Comparison of ENCODE assay signal across 13 cellular contexts in the genomic region with DNA sequence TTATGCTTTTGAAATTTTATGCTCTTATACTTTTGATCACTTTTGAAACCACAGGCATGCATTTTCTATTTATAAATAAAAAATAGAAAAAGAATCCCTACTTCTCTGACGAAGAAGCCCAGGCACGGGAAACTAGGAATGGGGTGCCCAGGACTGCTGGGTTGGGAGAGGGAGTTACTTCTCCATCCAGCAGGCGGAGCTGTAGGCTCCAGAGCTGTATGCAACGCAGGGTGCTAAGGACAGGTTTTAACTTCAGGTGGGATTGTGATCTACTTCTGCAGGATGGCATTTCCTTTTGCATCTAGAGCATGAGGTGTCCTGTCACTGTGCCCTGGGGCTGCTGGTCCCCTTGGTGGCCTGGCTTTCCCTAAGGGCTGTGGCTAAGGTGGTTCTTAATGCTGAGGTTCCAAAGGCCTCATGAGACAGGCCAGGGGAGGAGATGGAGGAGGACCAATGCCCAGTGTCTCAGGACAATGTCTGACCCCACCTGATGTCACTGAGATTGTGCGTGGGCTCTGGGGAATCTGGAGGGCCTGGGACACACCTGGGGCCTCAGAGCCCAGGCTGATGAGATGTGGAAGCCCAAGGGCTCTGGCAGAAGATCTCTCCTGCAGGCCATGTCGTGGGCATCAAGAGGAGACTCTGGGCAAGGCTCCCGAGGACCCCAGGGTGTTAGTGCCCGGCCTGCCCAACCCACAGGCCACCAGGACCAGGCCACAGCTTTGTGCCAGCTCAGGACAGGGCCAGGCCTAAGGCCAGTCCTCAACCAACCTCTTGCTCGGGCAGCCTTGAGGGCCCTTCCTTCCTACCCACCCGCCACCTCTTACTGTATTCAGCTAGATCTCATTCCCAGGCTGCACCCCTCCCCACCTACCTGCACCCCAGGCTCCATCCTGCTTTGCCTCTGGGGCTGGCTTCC. TPM values are rescaled to one million over a fixed set of nuclear protein-coding genes. Genes with fewer than 3 reads are reported as not detected.
DNase-seq lines count a peak whose midpoint lies in the region; ATAC-seq, FAIRE-seq and TF ChIP-seq lines count a peak whose summit lies in the region.
"Had no signal": no experiment of that assay in that cellular context is flagged by ENCODE, and none has a peak within 500 bp of the region (broad histone marks: within the 10 kb centered on the region; RNA-seq: fewer than 3 reads in every experiment).

No MANE protein-coding gene starts in this region.

- H3K4me1 ChIP-seq in HCT116 (ENCODE audit: control insufficient read depth in 1 of 2, insufficient read depth in 2 of 2, low read length in 2 of 2) (peaks cover 0 to 17% of the 10 kb centered on the region in 2 experiments; a peak in 2 of 4 replicates), keratinocyte (ENCODE audit: control insufficient read depth, extremely low read depth, insufficient read depth, low read length) (peaks cover 18% of the 10 kb centered on the region)

- no peak overlapping the region for H3K4me3 ChIP-seq in BJ (ENCODE audit: low read depth, low read length)
- H3K4me3 ChIP-seq in HCT116 (replicated peaks in 1 of 2; ENCODE audit: low read depth in 1 of 2, low read length in 2 of 2) = no peak overlapping the region
- no peak overlapping the region for H3K4me3 ChIP-seq in SU-DHL-6 (ENCODE audit: insufficient read depth, low read length, poor library complexity, severe bottlenecking)
- no peak overlapping the region for H3K4me3 ChIP-seq in keratinocyte (ENCODE audit: control insufficient read depth in 2 of 3, extremely low read depth in 1 of 3, insufficient read depth in 2 of 3, low read depth in 1 of 3, low read length in 3 of 3)

- H3K4me3 Mint-ChIP-seq in activated T-cell treated with anti-CD3 and anti-CD28 coated beads, Interleukin-2, amount 50 U/mL, for 24 hours = no peak overlapping the region
- H3K4me3 Mint-ChIP-seq: naive thymus-derived CD4-positive, alpha-beta T cell had no signal

- RAD21 ChIA-PET in HCT116 (lab: Charles Lee; ENCODE audit: low non-redundant PET in 1 of 2, low total read pairs in 2 of 2, uncharacterized antibody in 2 of 2, unreplicated experiment in 2 of 2) = no interaction called here

- H3K9me3 Mint-ChIP-seq in activated T-cell treated with anti-CD3 and anti-CD28 coated beads, Interleukin-2, amount 50 U/mL, for 24 hours = peaks cover 4% of the 10 kb centered on the region

- H4K20me1 ChIP-seq in HCT116 (ENCODE audit: insufficient read depth) (no peaks in the 10 kb centered on the region), SU-DHL-6 (ENCODE audit: low read depth, low read length) (no peaks in the 10 kb centered on the region), keratinocyte (ENCODE audit: control insufficient read depth, extremely low read depth, insufficient read depth, low read length) (no peaks in the 10 kb centered on the region)

- no peak overlapping the region for H3K4me2 ChIP-seq in HCT116 (ENCODE audit: low read length)
- H3K4me2 ChIP-seq in SU-DHL-6 (ENCODE audit: low read depth, low read length, poor library complexity, severe bottlenecking) = no peak overlapping the region
- H3K4me2 ChIP-seq in keratinocyte (ENCODE audit: control insufficient read depth, extremely low read depth, insufficient read depth, low read depth, low read length) = no peak overlapping the region

- ATAC-seq in HCT116 = peak; percentile 94
- ATAC-seq: naive thymus-derived CD4-positive, alpha-beta T cell had no signal

- no peaks in the 10 kb centered on the region for H3K79me2 ChIP-seq in HCT116 (ENCODE audit: insufficient read depth, low read length)
- no peaks in the 10 kb centered on the region for H3K79me2 ChIP-seq in SU-DHL-6 (ENCODE audit: insufficient read depth, low read length)
- no peaks in the 10 kb centered on the region for H3K79me2 ChIP-seq in keratinocyte (ENCODE audit: control insufficient read depth, insufficient read depth, low read length)

- H3K27ac ChIP-seq in HCT116 (ENCODE audit: low read depth, low read length) (no peak overlapping the region; the same call in 1 of the 2 replicates), SU-DHL-6 (ENCODE audit: low read depth, low read length) (no peak overlapping the region), keratinocyte (ENCODE audit: control insufficient read depth, insufficient read depth, low read length) (no peak overlapping the region)

- peaks cover 12% of the 10 kb centered on the region for H3K27me3 Mint-ChIP-seq in activated T-cell treated with anti-CD3 and anti-CD28 coated beads, Interleukin-2, amount 50 U/mL, for 24 hours

- CTCF ChIA-PET in BJ (lab: Yijun Ruan, JAX) = interaction anchor here (0.9 to 1.5 kb wide), 4 partner anchors 9 to 18 kb away, joined by 3 to 4 read pairs (median 4); no protein-coding TSS in a partner anchor
- CTCF ChIA-PET in HCT116 (lab: Charles Lee) = interaction anchor here (0.7 to 1.5 kb wide), 2 partner anchors 30 to 1308 kb away, joined by 3 read pairs; no protein-coding TSS in a partner anchor

- BruUV-seq in HCT116 (replicated peaks; lab: Mats Ljungman, UMichigan) = no TSS peak

- H2AFZ ChIP-seq in HCT116 (ENCODE audit: low read depth, low read length, poor library complexity, severe bottlenecking) = peak overlapping the region; percentile 29
- no peak overlapping the region for H2AFZ ChIP-seq in SU-DHL-6 (ENCODE audit: low read depth, low read length, severe bottlenecking)
- no peak overlapping the region for H2AFZ ChIP-seq in keratinocyte (ENCODE audit: control insufficient read depth, low read length)

- H3K9me1 ChIP-seq in keratinocyte (ENCODE audit: control insufficient read depth, extremely low read depth, insufficient read depth, low read length) = no peaks in the 10 kb centered on the region

- no peaks in the 10 kb centered on the region for H3K9me2 ChIP-seq in HCT116 (ENCODE audit: insufficient read depth)
- H3K9me2 ChIP-seq in SU-DHL-6 (replicated peaks; ENCODE audit: insufficient read depth, low read length) = no peaks in the 10 kb centered on the region

- POLR2A ChIA-PET in BJ (lab: Charles Lee) (no interaction called here), HCT116 (lab: Charles Lee) (no interaction called here)

- H3K36me3 Mint-ChIP-seq in activated T-cell treated with anti-CD3 and anti-CD28 coated beads, Interleukin-2, amount 50 U/mL, for 24 hours (ENCODE audit: low read depth) = no peaks in the 10 kb centered on the region
- H3K36me3 Mint-ChIP-seq: naive thymus-derived CD4-positive, alpha-beta T cell had no signal

- H3K27ac Mint-ChIP-seq in activated T-cell treated with anti-CD3 and anti-CD28 coated beads, Interleukin-2, amount 50 U/mL, for 24 hours = no peak overlapping the region
- H3K27ac Mint-ChIP-seq: naive thymus-derived CD4-positive, alpha-beta T cell had no signal

- DNase-seq in BJ (ENCODE audit: low read depth) (no peak), HCT116 (ENCODE audit: low read depth, low spot score) (no peak), keratinocyte (ENCODE audit: low read depth, low spot score) (no peak), NK-92 (lab: John Stamatoyannopoulos, UW; ENCODE audit: unreplicated experiment) (no peak), inferior parietal cortex (ENCODE audit: extremely low spot score) (no peak), amniotic stem cell (lab: John Stamatoyannopoulos, UW) (no peak)
- no peak for DNase-seq in activated T-cell treated with anti-CD3 and anti-CD28 coated beads, Interleukin-2, amount 50 U/mL, for 24 hours
- DNase-seq: effector memory CD4-positive, alpha-beta T cell; naive thymus-derived CD4-positive, alpha-beta T cell; NCI-H2227 treated with DMSO at 0.1 percent for 48 hours had no signal

- H3K9ac ChIP-seq in HCT116 (ENCODE audit: low read length) (no peak overlapping the region), SU-DHL-6 (ENCODE audit: low read length) (no peak overlapping the region), keratinocyte (ENCODE audit: control insufficient read depth, extremely low read depth, insufficient read depth, low read length) (no peak overlapping the region)

- TF ChIP-seq RAD21 in HCT116 (IDR thresholded peaks at IDR 0.05; ENCODE audit: low read depth) = peak; percentile 40

- dilution Hi-C loops in keratinocyte (cut with MboI; ENCODE audit: extremely low pct_ligation_motif_present, low sequenced_read_pairs) = no loop called here

- peak; percentile 58 for TF ChIP-seq CTCF in BJ (IDR thresholded peaks at IDR 0.05; ENCODE audit: insufficient read depth, low read depth, low read length)
- peak; percentile 23 to 85 (median 62); a peak in 4 of 6 replicates for TF ChIP-seq CTCF in HCT116 (IDR thresholded peaks at IDR 0.05 in 2 of 3, conservative IDR thresholded peaks at IDR 0.05 in 1 of 3; ENCODE audit: borderline replicate concordance in 1 of 3, insufficient read depth in 1 of 3, low read depth in 2 of 3, low read length in 2 of 3)
- TF ChIP-seq CTCF in SU-DHL-6 (IDR thresholded peaks at IDR 0.05; ENCODE audit: insufficient read depth, low read length, poor library complexity, severe bottlenecking) = peak; percentile 82
- peak; percentile 52 to 77 (median 65) for TF ChIP-seq CTCF in keratinocyte (optimal IDR thresholded peaks at IDR 0.05 in 1 of 3, IDR thresholded peaks at IDR 0.05 in 1 of 3, conservative IDR thresholded peaks at IDR 0.05 in 1 of 3; ENCODE audit: extremely low read depth in 1 of 3, insufficient read depth in 2 of 3, low read length in 3 of 3)

- H3K4me1 Mint-ChIP-seq in activated T-cell treated with anti-CD3 and anti-CD28 coated beads, Interleukin-2, amount 50 U/mL, for 24 hours (ENCODE audit: low read depth) = no peaks in the 10 kb centered on the region

- H3K36me3 ChIP-seq in BJ (ENCODE audit: control insufficient read depth, insufficient read depth, low read length) (no peaks in the 10 kb centered on the region), HCT116 (ENCODE audit: control insufficient read depth in 1 of 2, insufficient read depth in 2 of 2, low read length in 2 of 2) (no peaks in the 10 kb centered on the region), SU-DHL-6 (ENCODE audit: low read length) (no peaks in the 10 kb centered on the region), keratinocyte (ENCODE audit: control insufficient read depth in 2 of 2, extremely low read depth in 1 of 2, insufficient read depth in 2 of 2, low read length in 2 of 2) (no peaks in the 10 kb centered on the region)

- TF ChIP-seq POLR2A in HCT116 (IDR thresholded peaks at IDR 0.05; ENCODE audit: borderline replicate concordance, extremely low read depth, insufficient read depth, insufficient read length) = no peak

- intact Hi-C loops in HCT116 (cut with micrococcal nuclease) = loop anchor here (5.0 kb wide), 1 partner anchor 1310 kb away; no protein-coding TSS in a partner anchor

- H3K27me3 ChIP-seq in BJ (ENCODE audit: control insufficient read depth, insufficient read depth, low read length) (no peaks in the 10 kb centered on the region), HCT116 (ENCODE audit: insufficient read depth, low read length) (no peaks in the 10 kb centered on the region), SU-DHL-6 (ENCODE audit: low read length) (no peaks in the 10 kb centered on the region), keratinocyte (ENCODE audit: control insufficient read depth, extremely low read depth, insufficient read depth, low read length) (no peaks in the 10 kb centered on the region)

- no peaks in the 10 kb centered on the region for H3F3A ChIP-seq in SU-DHL-6 (ENCODE audit: insufficient read depth)

- H3K9me3 ChIP-seq in HCT116 (ENCODE audit: control insufficient read depth in 1 of 2, insufficient read depth in 1 of 2, low read depth in 1 of 2, low read length in 2 of 2) = no peaks in the 10 kb centered on the region
- no peaks in the 10 kb centered on the region for H3K9me3 ChIP-seq in SU-DHL-6 (ENCODE audit: insufficient read depth, low read length)
- H3K9me3 ChIP-seq in keratinocyte (ENCODE audit: control insufficient read depth, low read depth, low read length) = no peaks in the 10 kb centered on the region

- FAIRE-seq in keratinocyte (lab: Jason Lieb, UNC) = no peak
- FAIRE-seq: GM12892 had no signal

RNA-seq across cellular contexts. Expression of gene CCDC201, which starts 0.5 kb away (rescaled TPM):
- polyA plus RNA-seq in BJ (2011; rRNA removed) (not detected in 2 replicates), keratinocyte (not detected in 3 replicates)
- not detected in 2 replicates for polyA minus RNA-seq in BJ (2011; rRNA and poly(A)+ RNA removed)
- not detected for total RNA-seq in HCT116 (2021; ENCODE audit: unreplicated experiment)
- polyA plus RNA-seq in HCT116 (2012) = 0.01 TPM in 1 of 2 replicates, not detected in the other
- not detected for polyA plus RNA-seq in keratinocyte (2011; ENCODE audit: low read depth)
- polyA plus RNA-seq in keratinocyte (2011; cell fraction: cytosol; rRNA removed) = not detected in 2 replicates
- polyA plus RNA-seq in keratinocyte (2011; cell fraction: nucleus; rRNA removed) = 0.03 TPM in 1 of 2 replicates, not detected in the other
- not detected in 2 replicates for polyA plus RNA-seq in keratinocyte (2012; ENCODE audit: low replicate concordance)
- not detected in 3 replicates for polyA minus RNA-seq in keratinocyte
- polyA minus RNA-seq in keratinocyte (2011; cell fraction: cytosol; rRNA and poly(A)+ RNA removed) = not detected
- polyA minus RNA-seq in keratinocyte (2011; cell fraction: nucleus; rRNA and poly(A)+ RNA removed) = not detected in 2 replicates
- total RNA-seq: activated CD8-positive, alpha-beta memory T cell treated with anti-CD3 and anti-CD28 coated beads for 36 hours; naive thymus-derived CD4-positive, alpha-beta T cell had no signal
- polyA plus RNA-seq: naive thymus-derived CD4-positive, alpha-beta T cell had no signal

RNA-seq across cellular contexts. Expression of gene IGFBP1, which starts 15.9 kb away (rescaled TPM):
- polyA plus RNA-seq in BJ (2011; rRNA removed) (not detected in 2 replicates), keratinocyte (not detected in 3 replicates)
- not detected in 2 replicates for polyA minus RNA-seq in BJ (2011; rRNA and poly(A)+ RNA removed)
- total RNA-seq in HCT116 (2021; ENCODE audit: unreplicated experiment) = 0.20 TPM
- not detected in 2 replicates for polyA plus RNA-seq in HCT116 (2012)
- not detected for polyA plus RNA-seq in keratinocyte (2011; ENCODE audit: low read depth)
- not detected in 2 replicates for polyA plus RNA-seq in keratinocyte (2011; cell fraction: cytosol; rRNA removed)
- polyA plus RNA-seq in keratinocyte (2011; cell fraction: nucleus; rRNA removed) = not detected in 2 replicates
- 0.13 TPM in 1 of 2 replicates, not detected in the other for polyA plus RNA-seq in keratinocyte (2012; ENCODE audit: low replicate concordance)
- polyA minus RNA-seq in keratinocyte = not detected in 3 replicates
- polyA minus RNA-seq in keratinocyte (2011; cell fraction: cytosol; rRNA and poly(A)+ RNA removed) = not detected
- polyA minus RNA-seq in keratinocyte (2011; cell fraction: nucleus; rRNA and poly(A)+ RNA removed) = not detected in 2 replicates
- total RNA-seq: activated CD8-positive, alpha-beta memory T cell treated with anti-CD3 and anti-CD28 coated beads for 36 hours; naive thymus-derived CD4-positive, alpha-beta T cell had no signal
- polyA plus RNA-seq: naive thymus-derived CD4-positive, alpha-beta T cell had no signal

RNA-seq across cellular contexts. Expression of gene IGFBP3, which starts 48.7 kb away (rescaled TPM):
- polyA plus RNA-seq in BJ (2011; rRNA removed) = 3,005 and 3,180 TPM in 2 replicates
- polyA minus RNA-seq in BJ (2011; rRNA and poly(A)+ RNA removed) = 596 and 863 TPM in 2 replicates
- 4.1 TPM for total RNA-seq in HCT116 (2021; ENCODE audit: unreplicated experiment)
- 2.0 and 2.6 TPM in 2 replicates for polyA plus RNA-seq in HCT116 (2012)
- 0.95 to 83.3 TPM (median 14.0 TPM) in 3 replicates for polyA plus RNA-seq in keratinocyte
- 2.4 TPM for polyA plus RNA-seq in keratinocyte (2011; ENCODE audit: low read depth)
- polyA plus RNA-seq in keratinocyte (2011; cell fraction: cytosol; rRNA removed) = 1.4 and 3.0 TPM in 2 replicates
- 19.5 and 23.4 TPM in 2 replicates for polyA plus RNA-seq in keratinocyte (2011; cell fraction: nucleus; rRNA removed)
- 0.86 and 6.5 TPM in 2 replicates for polyA plus RNA-seq in keratinocyte (2012; ENCODE audit: low replicate concordance)
- polyA minus RNA-seq in keratinocyte = 5.8 to 31.5 TPM in 2 of 3 replicates, not detected in the other
- 2.9 TPM for polyA minus RNA-seq in keratinocyte (2011; cell fraction: cytosol; rRNA and poly(A)+ RNA removed)
- polyA minus RNA-seq in keratinocyte (2011; cell fraction: nucleus; rRNA and poly(A)+ RNA removed) = 20.2 and 23.7 TPM in 2 replicates

Comparison
In these comparisons a context has a peak if more than half of its experiments do, and no peak if none do; other contexts are left out.
1. RNA of gene IGFBP3, which starts 48.7 kb away (polyA plus RNA-seq): 3,005 to 3,180 TPM in BJ; 0.86 to 83.3 TPM in keratinocyte; every median in the first group is over 10 times any median in the second.
2. Peak in every context shown above with its lines, with median percentiles within 50 percentile points of each other: CTCF ChIP-seq.